Comparison of ENCODE assay signal across 15 cellular contexts in the genomic region with DNA sequence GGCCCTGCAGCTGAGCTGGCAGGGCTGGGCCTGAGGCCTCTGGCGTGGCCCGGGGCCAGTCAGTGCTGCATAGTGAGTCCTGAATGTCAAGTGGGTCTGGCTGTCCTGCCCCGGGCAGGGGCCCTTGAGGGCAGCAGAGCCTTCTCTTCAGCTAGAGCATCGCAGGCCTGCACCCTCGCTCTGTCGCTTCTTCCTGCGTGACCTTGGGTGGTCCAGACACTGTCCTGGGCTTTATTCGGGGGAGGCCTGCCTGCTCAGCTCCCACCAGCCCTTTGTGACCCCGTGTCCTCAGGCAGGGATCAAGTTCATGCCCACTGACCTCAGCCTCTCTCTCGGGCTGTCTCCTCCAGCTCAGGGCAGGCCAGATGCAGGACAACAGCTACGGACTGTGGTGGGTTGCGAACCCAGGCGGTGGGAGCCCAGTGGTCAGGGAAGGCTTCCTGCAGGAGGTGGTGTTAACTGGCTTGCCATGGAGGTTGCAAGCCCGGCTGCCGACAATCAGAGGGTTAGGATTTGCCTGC. TPM values are rescaled to one million over a fixed set of nuclear protein-coding genes. Genes with fewer than 3 reads are reported as not detected.
DNase-seq lines count a peak whose midpoint lies in the region; ATAC-seq and TF ChIP-seq lines count a peak whose summit lies in the region.
"Had no signal": no experiment of that assay in that cellular context is flagged by ENCODE, and none has a peak within 500 bp of the region (broad histone marks: within the 10 kb centered on the region; RNA-seq: fewer than 3 reads in every experiment).

No MANE protein-coding gene starts in this region.

- ATAC-seq in SK-N-SH treated with all-trans-retinoic acid at 6 μM for 48 hours (no peak), HG03097 (IDR thresholded peaks at IDR 0.05; ENCODE audit: low FRiP score, unreplicated experiment) (no peak)
- ATAC-seq in central memory CD8-positive, alpha-beta T cell (replicated peaks; ENCODE audit: extremely low read depth, poor library complexity, severe bottlenecking): no peak

- no peak for TF ChIP-seq POLR2A in transverse colon (IDR thresholded peaks at IDR 0.05)

- in situ Hi-C loops in transverse colon (cut with MboI; ENCODE audit: low pct_ligation_motif_present in 1 of 4, low pct_unique_long_range_greater_than_20kb in 1 of 4, low sequenced_read_pairs in 3 of 4): no loop called here

- H3K4me1 Mint-ChIP-seq in central memory CD8-positive, alpha-beta T cell: peaks cover 30% of the 10 kb centered on the region
- peaks cover 45% of the 10 kb centered on the region for H3K4me1 Mint-ChIP-seq in mesothelial cell of epicardium

- intact Hi-C loops in transverse colon (cut with DNase I; ENCODE audit: low total_unique reads): no loop called here

- DNase-seq in SK-N-SH (no peak), mesothelial cell of epicardium (ENCODE audit: low spot score in 2 of 2, unreplicated experiment in 2 of 2) (no peak), transverse colon (no peak), SW480 (ENCODE audit: low spot score) (no peak), 8988T (no peak)
- DNase-seq in central memory CD8-positive, alpha-beta T cell (ENCODE audit: low spot score in 2 of 2): no peak
- DNase-seq: activated CD4-positive, alpha-beta T cell treated with anti-CD3 and anti-CD28 coated beads, Interleukin-2, amount 50 U/mL, for 4 hours; MM.1S; NCI-H2107; NCI-H774 had no signal

- POLR2A ChIA-PET in SK-N-SH (lab: Yijun Ruan, JAX): interaction anchor here (0.9 to 1.5 kb wide), 2 partner anchors 10 to 13 kb away, joined by 3 to 8 read pairs; no protein-coding TSS in a partner anchor

- H3F3A ChIP-seq in SK-N-SH (replicated peaks; ENCODE audit: insufficient read depth): peaks cover 12% of the 10 kb centered on the region

- 92% methylated on average over 10 of the region's 15 CpGs for WGBS in SK-N-SH (ENCODE audit: low lambda C conversion rate)
- WGBS in transverse colon (ENCODE audit: low coverage in 1 of 2), 2 donors: 89% methylated on average over 12 of the region's 15 CpGs; no CpG with 5 or more reads in 1 of the 2 donors

- no peaks in the 10 kb centered on the region for H3K9me3 Mint-ChIP-seq in central memory CD8-positive, alpha-beta T cell
- no peaks in the 10 kb centered on the region for H3K9me3 Mint-ChIP-seq in mesothelial cell of epicardium

- TF ChIP-seq CTCF in SK-N-SH (IDR thresholded peaks at IDR 0.05) (no peak), mesothelial cell of epicardium (IDR thresholded peaks at IDR 0.05; ENCODE audit: unreplicated experiment) (no peak), transverse colon (IDR thresholded peaks at IDR 0.05) (no peak)

- H3K4me2 ChIP-seq in SK-N-SH: peak overlapping the region; percentile 98; the same call in 1 of the 2 replicates

- peak overlapping the region; percentile 16 for H3K4me3 Mint-ChIP-seq in central memory CD8-positive, alpha-beta T cell
- H3K4me3 Mint-ChIP-seq in mesothelial cell of epicardium: peak overlapping the region; percentile 43

- H3K36me3 ChIP-seq in SK-N-SH (replicated peaks in 1 of 2; ENCODE audit: control insufficient read depth in 1 of 2, insufficient read depth in 2 of 2, low read length in 1 of 2): peaks cover 0 to 21% of the 10 kb centered on the region in 2 experiments
- no peaks in the 10 kb centered on the region for H3K36me3 ChIP-seq in transverse colon

- no peaks in the 10 kb centered on the region for H3K27me3 Mint-ChIP-seq in central memory CD8-positive, alpha-beta T cell
- H3K27me3 Mint-ChIP-seq in mesothelial cell of epicardium (ENCODE audit: low read depth): no peaks in the 10 kb centered on the region

- H3K27me3 ChIP-seq in SK-N-SH (ENCODE audit: insufficient read depth) (no peaks in the 10 kb centered on the region), transverse colon (no peaks in the 10 kb centered on the region)

- TF ChIP-seq EP300 in SK-N-SH (IDR thresholded peaks at IDR 0.05; ENCODE audit: borderline replicate concordance in 1 of 2, low read depth in 1 of 2, low read length in 1 of 2): no peak
- TF ChIP-seq EP300 in transverse colon (IDR thresholded peaks at IDR 0.05; ENCODE audit: low read depth): no peak

- no peak overlapping the region for H2AFZ ChIP-seq in SK-N-SH (ENCODE audit: low read depth)

- peaks cover 83% of the 10 kb centered on the region for H3K79me2 ChIP-seq in SK-N-SH (ENCODE audit: insufficient read depth)

- H3K9ac ChIP-seq in SK-N-SH: no peak overlapping the region

- CTCF ChIA-PET in SK-N-SH (lab: Yijun Ruan, JAX): interaction anchor here (1.0 to 2.0 kb wide), 3 partner anchors 10 to 36 kb away, joined by 3 to 8 read pairs (median 5); no protein-coding TSS in a partner anchor

- H3K27ac Mint-ChIP-seq in central memory CD8-positive, alpha-beta T cell (ENCODE audit: low read depth): no peak overlapping the region
- peak overlapping the region; percentile 62 for H3K27ac Mint-ChIP-seq in mesothelial cell of epicardium

- H3K9me2 ChIP-seq in SK-N-SH: no peaks in the 10 kb centered on the region

- no peak for TF ChIP-seq RAD21 in SK-N-SH (IDR thresholded peaks at IDR 0.05; ENCODE audit: low read length)

- H3K4me3 ChIP-seq in SK-N-SH (ENCODE audit: low read depth in 2 of 2, low read length in 1 of 2) (no peak overlapping the region), transverse colon (no peak overlapping the region)

- H4K20me1 ChIP-seq in SK-N-SH (ENCODE audit: insufficient read depth): peaks cover 75% of the 10 kb centered on the region

- H3K9me3 ChIP-seq in SK-N-SH (no peaks in the 10 kb centered on the region), transverse colon (no peaks in the 10 kb centered on the region)

- H3K4me1 ChIP-seq in SK-N-SH (ENCODE audit: control insufficient read depth in 1 of 2, insufficient read depth in 2 of 2, low read depth in 1 of 2, low read length in 1 of 2): peaks cover 35 to 77% of the 10 kb centered on the region in 2 experiments; a peak in 3 of 4 replicates
- peaks cover 21 to 69% (median 43%) of the 10 kb centered on the region in 4 donors for H3K4me1 ChIP-seq in transverse colon

- H3K36me3 Mint-ChIP-seq in central memory CD8-positive, alpha-beta T cell (ENCODE audit: insufficient read depth): peaks cover 6% of the 10 kb centered on the region
- H3K36me3 Mint-ChIP-seq in mesothelial cell of epicardium: no peaks in the 10 kb centered on the region

- H3K27ac ChIP-seq in SK-N-SH (ENCODE audit: low read depth in 2 of 2, low read length in 1 of 2) (peak overlapping the region; percentile 92 to 95; a peak in 2 of 4 replicates), transverse colon (peak overlapping the region; percentile 7 to 89 (median 84))
- H3K27ac ChIP-seq: 22Rv1 had no signal

TF ChIP-seq in SK-N-SH, 30 proteins besides CTCF, POLR2A, EP300 and RAD21 (continues in another document):
- TF ChIP-seq RCOR1 (IDR thresholded peaks at IDR 0.05; ENCODE audit: low read length) (no peak), EZH2phosphoT487 (IDR thresholded peaks at IDR 0.05; ENCODE audit: borderline replicate concordance, low read depth) (no peak), MXI1 (IDR thresholded peaks at IDR 0.05; ENCODE audit: low read depth, low read length) (no peak)
- TF ChIP-seq, protein P1, sequence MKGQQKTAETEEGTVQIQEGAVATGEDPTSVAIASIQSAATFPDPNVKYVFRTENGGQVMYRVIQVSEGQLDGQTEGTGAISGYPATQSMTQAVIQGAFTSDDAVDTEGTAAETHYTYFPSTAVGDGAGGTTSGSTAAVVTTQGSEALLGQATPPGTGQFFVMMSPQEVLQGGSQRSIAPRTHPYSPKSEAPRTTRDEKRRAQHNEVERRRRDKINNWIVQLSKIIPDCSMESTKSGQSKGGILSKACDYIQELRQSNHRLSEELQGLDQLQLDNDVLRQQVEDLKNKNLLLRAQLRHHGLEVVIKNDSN (IDR thresholded peaks at IDR 0.05; ENCODE audit: borderline replicate concordance, low read depth): no peak
- TF ChIP-seq, protein P2, sequence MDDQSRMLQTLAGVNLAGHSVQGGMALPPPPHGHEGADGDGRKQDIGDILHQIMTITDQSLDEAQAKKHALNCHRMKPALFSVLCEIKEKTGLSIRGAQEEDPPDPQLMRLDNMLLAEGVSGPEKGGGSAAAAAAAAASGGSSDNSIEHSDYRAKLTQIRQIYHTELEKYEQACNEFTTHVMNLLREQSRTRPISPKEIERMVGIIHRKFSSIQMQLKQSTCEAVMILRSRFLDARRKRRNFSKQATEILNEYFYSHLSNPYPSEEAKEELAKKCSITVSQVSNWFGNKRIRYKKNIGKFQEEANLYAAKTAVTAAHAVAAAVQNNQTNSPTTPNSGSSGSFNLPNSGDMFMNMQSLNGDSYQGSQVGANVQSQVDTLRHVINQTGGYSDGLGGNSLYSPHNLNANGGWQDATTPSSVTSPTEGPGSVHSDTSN (IDR thresholded peaks at IDR 0.05): no peak

RNA-seq across cellular contexts. Expression of a gene that starts 3.4 kb away (rescaled TPM):
- polyA plus RNA-seq in SK-N-SH (2012; rRNA removed): 65.3 and 105 TPM in 2 replicates
- 44.6 and 83.8 TPM in 2 replicates for polyA plus RNA-seq in SK-N-SH (2012; cell fraction: cytosol; rRNA removed)
- 139 and 151 TPM in 2 replicates for polyA plus RNA-seq in SK-N-SH (2012; cell fraction: nucleus; rRNA removed)
- 282 to 296 TPM (median 282 TPM) in 3 replicates for total RNA-seq in mesothelial cell of epicardium
- 10 to 100 TPM; 11.2 to 43.6 (median 23.0) TPM for total RNA-seq in transverse colon

RNA-seq across cellular contexts. Expression of a gene that starts 52.8 kb away (rescaled TPM):
- 0.15 and 0.19 TPM in 2 replicates for polyA plus RNA-seq in SK-N-SH (2012; rRNA removed)
- polyA plus RNA-seq in SK-N-SH (2012; cell fraction: cytosol; rRNA removed): 0.04 and 0.12 TPM in 2 replicates
- polyA plus RNA-seq in SK-N-SH (2012; cell fraction: nucleus; rRNA removed): 0.29 and 0.69 TPM in 2 replicates
- total RNA-seq in mesothelial cell of epicardium: 0.05 to 0.49 TPM (median 0.13 TPM) in 3 replicates
- under 1 TPM in 1 of 4 donors, not detected in 3; 0.64 TPM for total RNA-seq in transverse colon
- total RNA-seq: HT-29, pulmonary artery endothelial cell had no signal
